Comparison of ENCODE assay signal across 1 cellular context in genomic region chr11:65646921-65647701, GRCh38.
TF ChIP-seq lines count a peak whose summit lies in the region.

No MANE protein-coding gene starts in this region.

TF ChIP-seq in H1, 55 proteins besides CTCF, POLR2A, EP300 and RAD21:
- no peak for TF ChIP-seq GTF2F1 (IDR thresholded peaks at IDR 0.05; ENCODE audit: borderline replicate concordance, low read depth, low read length)
- TF ChIP-seq KDM5A (IDR thresholded peaks at IDR 0.05; ENCODE audit: low read length), result 0 out of 2 replicates have a peak, but pooled peaks have one; percentile 22
- peak; percentile 18; the same call in 1 of the 2 replicates for TF ChIP-seq E2F6 (IDR thresholded peaks at IDR 0.05)
- no peak for TF ChIP-seq ATF2 (IDR thresholded peaks at IDR 0.05; ENCODE audit: low read length)
- TF ChIP-seq JUN (IDR thresholded peaks at IDR 0.05; ENCODE audit: low read depth, low read length), result no peak
- peak in 1 of 2 experiments; percentile 78; a peak in 1 of 4 replicates for TF ChIP-seq SIN3A (conservative IDR thresholded peaks at IDR 0.05 in 1 of 2, IDR thresholded peaks at IDR 0.05 in 1 of 2; ENCODE audit: low read depth in 1 of 2, low read length in 2 of 2)
- TF ChIP-seq PHF8 (conservative IDR thresholded peaks at IDR 0.05; ENCODE audit: low read depth, low read length), result peak; percentile 67
- peak; percentile 18; the same call in 1 of the 2 replicates for TF ChIP-seq SP1 (IDR thresholded peaks at IDR 0.05; ENCODE audit: low read depth, low read length)
- TF ChIP-seq TAF1 (IDR thresholded peaks at IDR 0.05; ENCODE audit: low read depth, low read length), result 0 out of 2 replicates have a peak, but pooled peaks have one; percentile 49
- no peak for TF ChIP-seq TEAD4 (IDR thresholded peaks at IDR 0.05; ENCODE audit: low read depth, low read length)
- TF ChIP-seq GABPA (IDR thresholded peaks at IDR 0.05; ENCODE audit: borderline replicate concordance, insufficient read depth, low read length), result no peak; the same call in 1 of the 2 replicates
- TF ChIP-seq KDM4A (IDR thresholded peaks at IDR 0.05; ENCODE audit: low read depth, low read length, severe bottlenecking), result peak; percentile 93
- TF ChIP-seq HDAC2 (IDR thresholded peaks at IDR 0.05; ENCODE audit: borderline replicate concordance in 1 of 2, low read depth in 2 of 2, low read length in 2 of 2), result peak in 1 of 2 experiments; percentile 23; a peak in 1 of 4 replicates
- TF ChIP-seq POLR2AphosphoS5 (IDR thresholded peaks at IDR 0.05; ENCODE audit: low read depth, low read length), result peak; percentile 64; the same call in 1 of the 2 replicates
- TF ChIP-seq BACH1 (IDR thresholded peaks at IDR 0.05; ENCODE audit: low read length), result peak; percentile 42; the same call in 1 of the 2 replicates
- peak; percentile 84 for TF ChIP-seq CREB1 (IDR thresholded peaks at IDR 0.05)
- no peak for TF ChIP-seq HDAC6 (IDR thresholded peaks at IDR 0.05; ENCODE audit: low read depth, low read length)
- peak; percentile 45 for TF ChIP-seq ASH2L (IDR thresholded peaks at IDR 0.05; ENCODE audit: low read length)
- TF ChIP-seq CTBP2 (IDR thresholded peaks at IDR 0.05; ENCODE audit: borderline replicate concordance, insufficient read depth, insufficient read length, low read length), result peak; percentile 43
- peak; percentile 82 for TF ChIP-seq SP4 (IDR thresholded peaks at IDR 0.05; ENCODE audit: low read length)
- TF ChIP-seq TCF12 (IDR thresholded peaks at IDR 0.05; ENCODE audit: low read depth, low read length), result no peak
- peak; percentile 58; the same call in 1 of the 2 replicates for TF ChIP-seq MAX (IDR thresholded peaks at IDR 0.05)
- TF ChIP-seq BCL11A (IDR thresholded peaks at IDR 0.05; ENCODE audit: low read depth in 2 of 2, low read length in 2 of 2), result no peak
- TF ChIP-seq EGR1 (IDR thresholded peaks at IDR 0.05; ENCODE audit: borderline replicate concordance, low read depth, low read length), result peak; percentile 51; the same call in 1 of the 2 replicates
